22 cellular contexts compared by ENCODE assay signal in the genomic region with DNA sequence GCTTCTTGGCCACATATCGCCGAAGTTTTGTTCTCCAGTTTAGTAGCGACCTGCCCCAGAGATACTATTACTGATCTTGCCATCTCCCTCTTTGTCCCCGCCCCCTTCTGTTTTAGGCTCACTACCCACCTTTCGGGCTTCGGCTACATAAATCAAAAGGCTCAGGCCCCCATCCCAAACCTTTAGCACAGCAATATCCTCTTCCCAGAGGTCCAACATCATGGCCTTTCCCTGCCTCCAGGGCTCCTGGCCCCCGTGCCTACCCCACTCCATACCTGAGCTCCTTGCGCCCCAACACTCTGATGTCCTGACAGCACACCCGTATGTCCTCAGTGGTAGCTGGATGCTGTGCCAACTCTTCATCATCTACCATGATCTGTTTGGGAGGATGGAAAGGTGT. TPM values are rescaled to one million over a fixed set of nuclear protein-coding genes. Genes with fewer than 3 reads are reported as not detected.
DNase-seq lines count a peak whose midpoint lies in the region; ATAC-seq and TF ChIP-seq lines count a peak whose summit lies in the region.
"Had no signal": no experiment of that assay in that cellular context is flagged by ENCODE, and none has a peak within 500 bp of the region (broad histone marks: within the 10 kb centered on the region; RNA-seq: fewer than 3 reads in every experiment).

No MANE protein-coding gene starts in this region.

- no peaks in the 10 kb centered on the region for H3K27me3 Mint-ChIP-seq in activated CD4-positive, alpha-beta T cell treated with anti-CD3 and anti-CD28 coated beads for 36 hours
- H3K27me3 Mint-ChIP-seq in chondrocyte (ENCODE audit: low read depth): no peaks in the 10 kb centered on the region
- H3K27me3 Mint-ChIP-seq in neural progenitor cell (ENCODE audit: insufficient read depth, low read depth): peaks cover 8% of the 10 kb centered on the region

- H3F3A ChIP-seq in neural progenitor cell (ENCODE audit: low read depth): peaks cover 2% of the 10 kb centered on the region

- DNase-seq in activated CD4-positive, alpha-beta T cell treated with anti-CD3 and anti-CD28 coated beads for 36 hours: no peak
- DNase-seq in activated CD4-positive, alpha-beta T cell treated with anti-CD3 and anti-CD28 coated beads for 4 hours: no peak
- DNase-seq in RWPE1 (ENCODE audit: low spot score): no peak
- no peak for DNase-seq in chondrocyte (ENCODE audit: low spot score)
- DNase-seq in neural progenitor cell (ENCODE audit: low spot score): no peak
- no peak for DNase-seq in stomach
- DNase-seq in prostate gland (ENCODE audit: low spot score): no peak
- DNase-seq in activated CD4-positive, CD25-positive, alpha-beta regulatory T cell treated with anti-CD3 and anti-CD28 coated beads, Interleukin-2, amount 50 U/mL, for 72 hours: no peak
- DNase-seq: 8988T; DMS53; foreskin keratinocyte; mucosa of descending colon; NCI-H2029 treated with DMSO at 0.1 percent for 48 hours; NCI-H524; SHP77; small intestine; stimulated activated CD4-positive, alpha-beta T cell treated with anti-CD3 and anti-CD28 coated beads, Interleukin-4, amount 100 ng/mL, for 4 hours had no signal

- CTCF ChIA-PET in activated CD4-positive, alpha-beta T cell treated with anti-CD3 and anti-CD28 coated beads for 36 hours (lab: Charles Lee): no interaction called here
- CTCF ChIA-PET in RWPE1 (lab: Yijun Ruan, JAX): no interaction called here

- POLR2A ChIA-PET in activated CD4-positive, alpha-beta T cell treated with anti-CD3 and anti-CD28 coated beads for 36 hours (lab: Charles Lee): interaction anchor here (0.5 kb wide), 2 partner anchors 24 to 198 kb away, joined by 3 to 6 read pairs; no protein-coding TSS in a partner anchor
- POLR2A ChIA-PET in RWPE1 (lab: Yijun Ruan, JAX; ENCODE audit: low non-redundant PET): no interaction called here

- peaks cover 39% of the 10 kb centered on the region for H3K79me2 ChIP-seq in neural progenitor cell (ENCODE audit: low read depth)

- peaks cover 49% of the 10 kb centered on the region for H3K4me1 Mint-ChIP-seq in activated CD4-positive, alpha-beta T cell treated with anti-CD3 and anti-CD28 coated beads for 36 hours
- peaks cover 34% of the 10 kb centered on the region for H3K4me1 Mint-ChIP-seq in chondrocyte (ENCODE audit: low read depth)
- peaks cover 20% of the 10 kb centered on the region for H3K4me1 Mint-ChIP-seq in neural progenitor cell

- no peak for TF ChIP-seq CTCF in RWPE1 (conservative IDR thresholded peaks at IDR 0.05; ENCODE audit: low read depth)
- TF ChIP-seq CTCF in chondrocyte (IDR thresholded peaks at IDR 0.05): no peak
- TF ChIP-seq CTCF in neural progenitor cell (IDR thresholded peaks at IDR 0.05): no peak
- no peak for TF ChIP-seq CTCF in stomach (IDR thresholded peaks at IDR 0.05)
- no peak for TF ChIP-seq CTCF in prostate gland (IDR thresholded peaks at IDR 0.05)

- H3K4me3 Mint-ChIP-seq in activated CD4-positive, alpha-beta T cell treated with anti-CD3 and anti-CD28 coated beads for 36 hours: no peak overlapping the region
- no peak overlapping the region for H3K4me3 Mint-ChIP-seq in chondrocyte (ENCODE audit: unreplicated experiment)
- H3K4me3 Mint-ChIP-seq in neural progenitor cell: peak overlapping the region; percentile 42

- H4K20me1 ChIP-seq in neural progenitor cell (ENCODE audit: low read depth): peaks cover 23% of the 10 kb centered on the region

- peak overlapping the region; percentile 10 for H3K27ac ChIP-seq in RWPE1
- H3K27ac ChIP-seq in neural progenitor cell: no peak overlapping the region
- H3K27ac ChIP-seq in stomach: peak overlapping the region in 1 of 5 donors; percentile 21
- no peak overlapping the region for H3K27ac ChIP-seq in prostate gland
- H3K27ac ChIP-seq: BLaER1, foreskin keratinocyte, tibial nerve had no signal

- H3K9me3 Mint-ChIP-seq in activated CD4-positive, alpha-beta T cell treated with anti-CD3 and anti-CD28 coated beads for 36 hours (ENCODE audit: low read depth): no peaks in the 10 kb centered on the region
- H3K9me3 Mint-ChIP-seq in chondrocyte (ENCODE audit: low read depth) (no peaks in the 10 kb centered on the region), neural progenitor cell (no peaks in the 10 kb centered on the region)

- peaks cover 7% of the 10 kb centered on the region for H3K36me3 ChIP-seq in neural progenitor cell
- H3K36me3 ChIP-seq in stomach: peaks cover 66 to 71% (median 69%) of the 10 kb centered on the region in 4 donors
- peaks cover 23 to 45% of the 10 kb centered on the region in 2 donors for H3K36me3 ChIP-seq in prostate gland

- no peak for ATAC-seq in activated CD4-positive, alpha-beta T cell treated with anti-CD3 and anti-CD28 coated beads for 36 hours
- ATAC-seq: foreskin keratinocyte, K562, mucosa of descending colon had no signal

- H3K9me3 ChIP-seq in neural progenitor cell (ENCODE audit: low read depth): no peaks in the 10 kb centered on the region
- no peaks in the 10 kb centered on the region for H3K9me3 ChIP-seq in stomach
- no peaks in the 10 kb centered on the region for H3K9me3 ChIP-seq in prostate gland
- H3K9me3 ChIP-seq: BLaER1, mucosa of descending colon, tibial nerve had no signal

- TF ChIP-seq EP300 in stomach (IDR thresholded peaks at IDR 0.05): no peak

- H3K4me3 ChIP-seq in neural progenitor cell (no peak overlapping the region), stomach (no peak overlapping the region), prostate gland (no peak overlapping the region)
- H3K4me3 ChIP-seq: BLaER1, K562, mucosa of descending colon, tibial nerve had no signal

- H3K27me3 ChIP-seq in neural progenitor cell (no peaks in the 10 kb centered on the region), stomach (no peaks in the 10 kb centered on the region), prostate gland (replicated peaks; ENCODE audit: insufficient read depth) (no peaks in the 10 kb centered on the region)
- H3K27me3 ChIP-seq: BLaER1, foreskin keratinocyte, tibial nerve had no signal

- WGBS in stomach, 5 donors: 90 to 97% (median 94%) methylated on average over 9 of the region's 9 CpGs
- WGBS in prostate gland: 94% methylated on average over 9 of the region's 9 CpGs

- no peak overlapping the region for H3K9ac ChIP-seq in neural progenitor cell
- H3K9ac ChIP-seq: BLaER1 had no signal

- peaks cover 11% of the 10 kb centered on the region for H3K4me1 ChIP-seq in neural progenitor cell
- H3K4me1 ChIP-seq in stomach: peaks cover 29 to 38% (median 35%) of the 10 kb centered on the region in 4 donors
- H3K4me1 ChIP-seq in prostate gland (replicated peaks): peaks cover 5% of the 10 kb centered on the region

- peaks cover 78% of the 10 kb centered on the region for H3K36me3 Mint-ChIP-seq in activated CD4-positive, alpha-beta T cell treated with anti-CD3 and anti-CD28 coated beads for 36 hours (ENCODE audit: low read depth)
- H3K36me3 Mint-ChIP-seq in chondrocyte (ENCODE audit: low read depth): peaks cover 36% of the 10 kb centered on the region
- H3K36me3 Mint-ChIP-seq in neural progenitor cell: peaks cover 36% of the 10 kb centered on the region

- no peak overlapping the region for H3K4me2 ChIP-seq in neural progenitor cell

- TF ChIP-seq POLR2A in stomach (IDR thresholded peaks at IDR 0.05) (no peak), prostate gland (IDR thresholded peaks at IDR 0.05) (no peak)

- intact Hi-C loops in activated CD4-positive, alpha-beta T cell treated with anti-CD3 and anti-CD28 coated beads for 36 hours (cut with DNase I, micrococcal nuclease): loop anchor here in 1 of 2 experiments (10.0 kb wide), 1 partner anchor 200 kb away; a partner anchor contains a TSS
- intact Hi-C loops in stomach (cut with DNase I; ENCODE audit: low total_unique reads) (no loop called here), prostate gland (cut with DNase I) (no loop called here)

- H3K27ac Mint-ChIP-seq in activated CD4-positive, alpha-beta T cell treated with anti-CD3 and anti-CD28 coated beads for 36 hours: peak overlapping the region; percentile 38
- H3K27ac Mint-ChIP-seq in chondrocyte (ENCODE audit: unreplicated experiment): peak overlapping the region; percentile 49
- no peak overlapping the region for H3K27ac Mint-ChIP-seq in neural progenitor cell

- H2AFZ ChIP-seq in neural progenitor cell (replicated peaks): no peak overlapping the region

RNA-seq across cellular contexts. Expression of a gene that starts 2.9 kb away (rescaled TPM):
- total RNA-seq in activated CD4-positive, alpha-beta T cell treated with anti-CD3 and anti-CD28 coated beads for 36 hours: 100 to 1,000 TPM in 1 of 2 experiments, 10 to 100 TPM in 1; 98.2 to 160 TPM
- total RNA-seq in chondrocyte (92.3 to 112 TPM (median 94.9 TPM) in 3 replicates), neural progenitor cell (ENCODE audit: low replicate concordance) (49.6 and 69.7 TPM in 2 replicates), stomach (100 to 1,000 TPM in 1 of 5 donors, 10 to 100 TPM in 4; 19.2 to 177 (median 80.1) TPM), prostate gland (100 to 1,000 TPM in 1 of 2 donors, 10 to 100 TPM in 1; 94.0 to 109 TPM)
- 100 to 1,000 TPM; 151 to 211 (median 153) TPM for polyA plus RNA-seq in stomach

RNA-seq across cellular contexts. Expression of a gene that starts 3.1 kb away (rescaled TPM):
- total RNA-seq in activated CD4-positive, alpha-beta T cell treated with anti-CD3 and anti-CD28 coated beads for 36 hours: 10 to 100 TPM; 52.1 to 61.2 TPM
- total RNA-seq in chondrocyte (26.5 to 41.4 TPM (median 27.9 TPM) in 3 replicates), neural progenitor cell (ENCODE audit: low replicate concordance) (21.8 and 44.3 TPM in 2 replicates), stomach (10 to 100 TPM in 4 of 5 donors, 1 to 10 TPM in 1; 3.5 to 54.0 (median 38.6) TPM), prostate gland (10 to 100 TPM; 29.4 to 46.6 TPM)
- 10 to 100 TPM; 12.2 to 14.4 (median 13.4) TPM for polyA plus RNA-seq in stomach

RNA-seq across cellular contexts. Expression of a gene that starts 18.1 kb away (rescaled TPM):
- total RNA-seq in activated CD4-positive, alpha-beta T cell treated with anti-CD3 and anti-CD28 coated beads for 36 hours: 100 to 1,000 TPM in 1 of 2 experiments, 10 to 100 TPM in 1; 100.0 to 101 TPM
- total RNA-seq in chondrocyte (30.7 to 35.1 TPM (median 34.6 TPM) in 3 replicates), neural progenitor cell (ENCODE audit: low replicate concordance) (80.7 and 100 TPM in 2 replicates), stomach (100 to 1,000 TPM in 3 of 5 donors, 10 to 100 TPM in 2; 90.6 to 244 (median 109) TPM), prostate gland (100 to 1,000 TPM; 182 to 247 TPM)
- polyA plus RNA-seq in stomach: 10 to 100 TPM; 65.1 to 86.9 (median 66.9) TPM

RNA-seq across cellular contexts. Expression of a gene that starts 49.1 kb away (rescaled TPM):
- not detected for total RNA-seq in activated CD4-positive, alpha-beta T cell treated with anti-CD3 and anti-CD28 coated beads for 36 hours
- 6.9 TPM in 1 of 3 replicates, not detected in the others for total RNA-seq in chondrocyte
- not detected in 2 replicates for total RNA-seq in neural progenitor cell (ENCODE audit: low replicate concordance)
- total RNA-seq in stomach: not detected
- not detected for polyA plus RNA-seq in stomach
- total RNA-seq in prostate gland: not detected
- total RNA-seq: aorta; foreskin keratinocyte; K562; mucosa of descending colon; T-helper 1 cell treated with Interleukin-12 subunit alpha and Interleukin-12 subunit beta and Interleukin-4 antibody, amounts not matched to agents 30 ng/mL and 1 ng/mL, for 36 hours; tibial nerve had no signal
- polyA plus RNA-seq: aorta, foreskin keratinocyte, K562, small intestine had no signal

RNA-seq across cellular contexts. Expression of a gene that starts 50.4 kb away (rescaled TPM):
- 100 to 1,000 TPM; 109 to 173 TPM for total RNA-seq in activated CD4-positive, alpha-beta T cell treated with anti-CD3 and anti-CD28 coated beads for 36 hours
- 94.6 to 120 TPM (median 99.0 TPM) in 3 replicates for total RNA-seq in chondrocyte
- total RNA-seq in neural progenitor cell (ENCODE audit: low replicate concordance): 87.4 and 104 TPM in 2 replicates
- total RNA-seq in stomach: 100 to 1,000 TPM; 182 to 346 (median 205) TPM
- 10 to 100 TPM; 42.7 to 59.9 (median 52.7) TPM for polyA plus RNA-seq in stomach
- total RNA-seq in prostate gland: 100 to 1,000 TPM in 1 of 2 donors, 10 to 100 TPM in 1; 71.0 to 105 TPM
